13 cellular contexts compared by ENCODE assay signal in genomic region chr10:58971806-58972491, GRCh38.
A peak's percentile ranks its signal among the peaks of the same experiment; 100 is the strongest.
DNase-seq lines count a peak whose midpoint lies in the region; ATAC-seq and TF ChIP-seq lines count a peak whose summit lies in the region.
"Had no signal": no experiment of that assay in that cellular context is flagged by ENCODE, and none has a peak within 500 bp of the region (broad histone marks: within the 10 kb centered on the region; RNA-seq: fewer than 3 reads in every experiment).

No MANE protein-coding gene starts in this region.

- peaks cover 10% of the 10 kb centered on the region for H3K27me3 Mint-ChIP-seq in brain
- H3K27me3 Mint-ChIP-seq in nephron (ENCODE audit: low read depth) = peaks cover 5% of the 10 kb centered on the region

- DNase-seq in NCI-H69 (lab: John Stamatoyannopoulos, UW) (peak; percentile 18), NCI-H524 (lab: John Stamatoyannopoulos, UW) (no peak), NCI-H345 treated with DMSO at 0.1 percent for 48 hours (lab: John Stamatoyannopoulos, UW; ENCODE audit: unreplicated experiment) (no peak), OCI-M2 (lab: John Stamatoyannopoulos, UW; ENCODE audit: unreplicated experiment) (no peak)
- DNase-seq: CD8-positive, alpha-beta T cell; DND-41; GDM1; HCEC 1CT; HFFc6 had no signal

- TF ChIP-seq CTCF in brain (conservative IDR thresholded peaks at IDR 0.05) = no peak
- TF ChIP-seq CTCF in nephron (IDR thresholded peaks at IDR 0.05; ENCODE audit: unreplicated experiment in 3 of 3) = no peak

- H3K9me3 Mint-ChIP-seq in brain = peaks cover 0 to 5% (median 0%) of the 10 kb centered on the region in 5 experiments
- no peaks in the 10 kb centered on the region for H3K9me3 Mint-ChIP-seq in nephron
- H3K9me3 Mint-ChIP-seq: CD8-positive, alpha-beta T cell; HFFc6 had no signal

- ATAC-seq in GM21737 (IDR thresholded peaks at IDR 0.05; ENCODE audit: unreplicated experiment) = no peak
- ATAC-seq: CD8-positive, alpha-beta T cell had no signal

- H3K4me1 Mint-ChIP-seq in brain (peaks cover 49% of the 10 kb centered on the region), nephron (peaks cover 13% of the 10 kb centered on the region)
- H3K4me1 Mint-ChIP-seq: CD14-positive monocyte had no signal

- H3K36me3 Mint-ChIP-seq in brain = no peaks in the 10 kb centered on the region
- no peaks in the 10 kb centered on the region for H3K36me3 Mint-ChIP-seq in nephron (ENCODE audit: low read depth)
- H3K36me3 Mint-ChIP-seq: CD14-positive monocyte; CD8-positive, alpha-beta T cell had no signal

- H3K27ac Mint-ChIP-seq in brain (peak overlapping the region in 3 of 5 experiments; percentile 31 to 89 (median 61)), nephron (peak overlapping the region in 2 of 3 experiments; percentile 17 to 60)
- H3K27ac Mint-ChIP-seq: CD14-positive monocyte; CD8-positive, alpha-beta T cell; HFFc6 had no signal

- H3K4me3 Mint-ChIP-seq in brain (no peak overlapping the region), nephron (no peak overlapping the region)
- H3K4me3 Mint-ChIP-seq: CD14-positive monocyte; CD8-positive, alpha-beta T cell; HFFc6 had no signal
